27 cellular contexts compared by ENCODE assay signal in the genomic region with DNA sequence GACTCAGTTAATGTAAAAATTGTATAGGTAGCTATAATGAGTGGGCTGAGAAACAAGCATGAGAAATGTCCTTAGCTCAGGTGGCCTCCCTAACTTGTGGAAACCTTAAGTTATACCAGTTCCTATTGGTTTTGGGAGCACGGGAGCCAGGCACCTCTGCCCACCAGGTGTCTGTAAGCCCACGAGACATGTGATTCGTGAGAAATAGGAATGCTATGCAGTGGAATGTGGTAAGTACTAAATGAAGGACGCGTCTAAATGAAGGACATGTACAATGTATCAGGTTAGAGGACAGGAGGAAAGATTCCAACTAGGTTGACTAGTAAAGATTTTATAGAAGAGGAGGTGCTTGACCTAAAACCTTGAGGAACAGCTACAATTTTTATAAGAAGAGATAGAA. TPM values are rescaled to one million over a fixed set of nuclear protein-coding genes. Genes with fewer than 3 reads are reported as not detected.
DNase-seq lines count a peak whose midpoint lies in the region; ATAC-seq and TF ChIP-seq lines count a peak whose summit lies in the region.
"Had no signal": no experiment of that assay in that cellular context is flagged by ENCODE, and none has a peak within 500 bp of the region (broad histone marks: within the 10 kb centered on the region; RNA-seq: fewer than 3 reads in every experiment).

No MANE protein-coding gene starts in this region.

- H3K9me3 Mint-ChIP-seq in MCF 10A (ENCODE audit: unreplicated experiment) (no peaks in the 10 kb centered on the region), immature natural killer cell (no peaks in the 10 kb centered on the region)
- H3K9me3 Mint-ChIP-seq: HFFc6 had no signal

- H3K36me3 ChIP-seq in breast epithelium (no peaks in the 10 kb centered on the region), mammary epithelial cell (ENCODE audit: insufficient read depth, low read length) (no peaks in the 10 kb centered on the region)
- H3K36me3 ChIP-seq: BE2C, MG63, SJSA1 had no signal

- H3K36me3 Mint-ChIP-seq in MCF 10A (ENCODE audit: insufficient read depth, unreplicated experiment) (peaks cover 6% of the 10 kb centered on the region), immature natural killer cell (peaks cover 17 to 55% (median 33%) of the 10 kb centered on the region in 3 donors)

- ATAC-seq in GM21381 (IDR thresholded peaks at IDR 0.05; ENCODE audit: unreplicated experiment) = no peak

- H3K27ac ChIP-seq in breast epithelium (no peak overlapping the region), mammary epithelial cell (ENCODE audit: insufficient read depth, low read depth, low read length) (no peak overlapping the region)
- H3K27ac ChIP-seq: GM23248, PC-9, SJSA1 had no signal

- no peaks in the 10 kb centered on the region for H3K79me2 ChIP-seq in mammary epithelial cell (ENCODE audit: insufficient read depth, low read length)

- no peaks in the 10 kb centered on the region for H4K20me1 ChIP-seq in mammary epithelial cell (ENCODE audit: insufficient read depth, low read length)

- no peak for TF ChIP-seq POLR2A in breast epithelium (IDR thresholded peaks at IDR 0.05)

- CTCF ChIA-PET in MCF 10A (lab: Yijun Ruan, JAX) = interaction anchor here (0.7 to 1.1 kb wide), 4 partner anchors 11 to 86 kb away, joined by 3 to 5 read pairs (median 4); no protein-coding TSS in a partner anchor
- CTCF ChIA-PET in mammary epithelial cell (lab: Charles Lee; ENCODE audit: low non-redundant PET) = no interaction called here

- H3K4me1 ChIP-seq in breast epithelium (no peaks in the 10 kb centered on the region), mammary epithelial cell (ENCODE audit: insufficient read depth, low read length) (peaks cover 5% of the 10 kb centered on the region)
- H3K4me1 ChIP-seq: BE2C, SJSA1 had no signal

- H3K4me3 Mint-ChIP-seq in MCF 10A (ENCODE audit: unreplicated experiment) (no peak overlapping the region), immature natural killer cell (no peak overlapping the region)
- H3K4me3 Mint-ChIP-seq: HFFc6 had no signal

- WGBS in mammary epithelial cell (ENCODE audit: low coverage, missing lambda C conversion rate) = 74% methylated on average over 5 of the region's 5 CpGs

- H3K4me3 ChIP-seq in breast epithelium (no peak overlapping the region), mammary epithelial cell (replicated peaks in 1 of 3; ENCODE audit: insufficient read depth in 1 of 3, low read depth in 2 of 3, low read length in 3 of 3) (no peak overlapping the region)
- H3K4me3 ChIP-seq: GM23248, MG63, PC-9, SJSA1 had no signal

- H3K9ac ChIP-seq in mammary epithelial cell (ENCODE audit: insufficient read depth, low read length) = no peak overlapping the region
- H3K9ac ChIP-seq: GM23248 had no signal

- dilution Hi-C loops in mammary epithelial cell (cut with HindIII; ENCODE audit: low sequenced_read_pairs) = no loop called here

- H3K27me3 ChIP-seq in breast epithelium = no peaks in the 10 kb centered on the region
- H3K27me3 ChIP-seq in mammary epithelial cell (ENCODE audit: insufficient read depth, low read length) = no peaks in the 10 kb centered on the region
- H3K27me3 ChIP-seq: BE2C, MG63, SJSA1 had no signal

- POLR2A ChIA-PET in MCF 10A (lab: Yijun Ruan, JAX) = no interaction called here

- peaks cover 7% of the 10 kb centered on the region for H3K4me1 Mint-ChIP-seq in MCF 10A (ENCODE audit: insufficient read depth, unreplicated experiment)
- H3K4me1 Mint-ChIP-seq in immature natural killer cell = no peaks in the 10 kb centered on the region

- in situ Hi-C loops in mammary epithelial cell (cut with MboI; ENCODE audit: low sequenced_read_pairs in 2 of 2) = no loop called here

- H3K4me2 ChIP-seq in mammary epithelial cell (ENCODE audit: insufficient read depth, low read depth, low read length) = no peak overlapping the region
- H3K4me2 ChIP-seq: PC-9 had no signal

- intact Hi-C loops in MCF 10A (cut with micrococcal nuclease) = no loop called here
- intact Hi-C loops in breast epithelium (cut with DNase I; ENCODE audit: low total_unique reads) = no loop called here
- intact Hi-C loops in mammary epithelial cell (cut with micrococcal nuclease) = no loop called here

- H3K27ac Mint-ChIP-seq in MCF 10A (ENCODE audit: low read depth, unreplicated experiment) = peak overlapping the region; percentile 80
- H3K27ac Mint-ChIP-seq in immature natural killer cell = peak overlapping the region in 4 of 6 donors; percentile 0 to 75 (median 28)
- H3K27ac Mint-ChIP-seq: HFFc6 had no signal

- peak overlapping the region; percentile 46 for H2AFZ ChIP-seq in mammary epithelial cell (ENCODE audit: low read depth, low read length)
- H2AFZ ChIP-seq: GM23248, PC-9 had no signal

- no peaks in the 10 kb centered on the region for H3K9me3 ChIP-seq in breast epithelium
- no peaks in the 10 kb centered on the region for H3K9me3 ChIP-seq in mammary epithelial cell (replicated peaks; ENCODE audit: insufficient read depth, low read length)
- H3K9me3 ChIP-seq: BE2C, MG63, SJSA1 had no signal

- BruUV-seq in MCF 10A (replicated peaks; lab: Mats Ljungman, UMichigan) (no TSS peak), mammary epithelial cell (replicated peaks; lab: Mats Ljungman, UMichigan) (no TSS peak)

- H3K27me3 Mint-ChIP-seq in MCF 10A (ENCODE audit: insufficient read depth, unreplicated experiment) (no peaks in the 10 kb centered on the region), immature natural killer cell (ENCODE audit: low read depth in 3 of 3) (peaks cover 2 to 13% (median 4%) of the 10 kb centered on the region in 3 donors)

- TF ChIP-seq CTCF in MCF 10A (IDR thresholded peaks at IDR 0.05; ENCODE audit: unreplicated experiment) (no peak), breast epithelium (IDR thresholded peaks at IDR 0.05) (no peak), mammary epithelial cell (conservative IDR thresholded peaks at IDR 0.05 in 1 of 2, IDR thresholded peaks at IDR 0.05 in 1 of 2; ENCODE audit: extremely low read depth in 1 of 2, insufficient read depth in 1 of 2, low read depth in 1 of 2, low read length in 2 of 2) (no peak)

- DNase-seq in MCF 10A (ENCODE audit: unreplicated experiment) (no peak), breast epithelium (ENCODE audit: low spot score in 2 of 2) (no peak), mammary epithelial cell (peak; percentile 21), immature natural killer cell (no peak), DMS114 treated with DMSO at 0.1 percent for 48 hours (lab: John Stamatoyannopoulos, UW; ENCODE audit: unreplicated experiment) (no peak), C1 segment of cervical spinal cord (lab: John Stamatoyannopoulos, UW) (no peak)
- DNase-seq in central memory CD4-positive, alpha-beta T cell = no peak
- DNase-seq: 8988T; ACHN; BE2C; GF-D8; GM23248; H7; HFFc6; KBM-7; MG63; NCI-H1105 treated with DMSO at 0.1 percent for 48 hours; NCI-H1694; NCI-H2029 treated with DMSO at 0.1 percent for 48 hours; NCI-H446 treated with DMSO at 0.1 percent for 48 hours; NCI-H526; NCI-H82; NK-92 treated with Interleukin-12 subunit alpha and Interleukin-12 subunit beta, amount 100 ng/mL, for 24 hours; PC-9; Right ventricle myocardium superior had no signal

RNA-seq across cellular contexts. Expression of a gene that starts 46.0 kb away (rescaled TPM):
- total RNA-seq in MCF 10A (2022) (0.17 and 0.28 TPM in 2 replicates), breast epithelium (1 to 10 TPM in 2 of 3 donors, under 1 TPM in 1; under 0.01 to 3.4 (median 2.9) TPM), mammary epithelial cell (under 1 TPM; 0.14 to 0.17 TPM)
- polyA plus RNA-seq in mammary epithelial cell (0.01 TPM), immature natural killer cell (1 to 10 TPM in 1 of 3 donors, under 1 TPM in 2; 0.43 to 1.5 (median 0.49) TPM)
- not detected for polyA minus RNA-seq in mammary epithelial cell
- total RNA-seq: GM23248 had no signal
- polyA plus RNA-seq: GM23248 had no signal

RNA-seq across cellular contexts. Expression of a gene that starts 46.7 kb away (rescaled TPM):
- total RNA-seq in MCF 10A (2022) = 17.3 and 17.6 TPM in 2 replicates
- total RNA-seq in breast epithelium = 10 to 100 TPM; 15.1 to 39.4 (median 27.2) TPM
- 10 to 100 TPM; 30.7 to 81.4 TPM for total RNA-seq in mammary epithelial cell
- 46.2 TPM for polyA plus RNA-seq in mammary epithelial cell
- polyA minus RNA-seq in mammary epithelial cell = 47.2 TPM
- polyA plus RNA-seq in immature natural killer cell = 100 to 1,000 TPM in 2 of 3 donors, 10 to 100 TPM in 1; 92.6 to 115 (median 106) TPM
